In the genomic region with DNA sequence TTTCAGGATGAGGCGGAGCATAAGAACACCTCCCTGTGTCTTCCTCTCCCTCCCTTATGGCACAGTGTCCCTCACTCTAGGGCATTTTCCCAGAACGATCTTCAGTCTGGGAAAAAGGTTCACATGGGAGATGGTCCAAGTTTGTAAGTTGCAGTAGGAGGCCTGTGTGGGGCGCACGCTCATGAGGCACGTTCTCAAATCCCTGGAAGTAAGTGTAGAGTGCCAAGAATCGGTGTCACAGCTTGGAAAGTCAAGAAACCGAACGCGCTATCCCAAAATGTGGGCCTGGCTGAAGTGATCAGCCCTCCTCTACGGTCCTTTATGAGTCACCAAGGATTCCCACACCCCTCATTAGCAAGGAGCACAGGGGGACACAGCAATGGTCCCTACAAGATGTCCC, we compare ENCODE assay signal across 13 cellular contexts. TPM values are rescaled to one million over a fixed set of nuclear protein-coding genes. Genes with fewer than 3 reads are reported as not detected.
DNase-seq lines count a peak whose midpoint lies in the region; ATAC-seq and TF ChIP-seq lines count a peak whose summit lies in the region.
"Had no signal": no experiment of that assay in that cellular context is flagged by ENCODE, and none has a peak within 500 bp of the region (broad histone marks: within the 10 kb centered on the region; RNA-seq: fewer than 3 reads in every experiment).

No MANE protein-coding gene starts in this region.

- no peak for DNase-seq in right atrium auricular region (ENCODE audit: low spot score)
- DNase-seq in left ventricle myocardium superior: no peak
- peak; percentile 16 for DNase-seq in fibroblast of gingiva (ENCODE audit: low read depth)
- peak; percentile 40 for DNase-seq in prostate gland (ENCODE audit: low spot score)
- no peak for DNase-seq in retina
- no peak for DNase-seq in KBM-7
- DNase-seq in HEK293T (ENCODE audit: extremely low spot score): no peak
- DNase-seq: activated CD4-positive, alpha-beta memory T cell treated with anti-CD3 and anti-CD28 coated beads, Interleukin-2, amount 10 ng/mL, durations not matched to agents 7 days and 5 days; immature natural killer cell; NCI-H1105; NCI-H2171 treated with DMSO at 0.1 percent for 48 hours had no signal

- no peak for ATAC-seq in left ventricle myocardium superior
- ATAC-seq in HG03139 (IDR thresholded peaks at IDR 0.05; ENCODE audit: unreplicated experiment): no peak

- POLR2A ChIA-PET in HEK293T (lab: Yijun Ruan, JAX): interaction anchor here (1.4 kb wide), 1 partner anchor 69 kb away, joined by 4 read pairs; a partner anchor contains a TSS

- peak overlapping the region; percentile 35 to 59 for H3K27ac ChIP-seq in right atrium auricular region
- peak overlapping the region; percentile 13 to 26 for H3K27ac ChIP-seq in prostate gland
- H3K27ac ChIP-seq: SJSA1 had no signal

- H3K4me1 ChIP-seq in right atrium auricular region: peaks cover 0 to 32% of the 10 kb centered on the region in 2 donors
- H3K4me1 ChIP-seq in prostate gland (replicated peaks): no peaks in the 10 kb centered on the region

- H3K9me3 ChIP-seq in right atrium auricular region: no peaks in the 10 kb centered on the region
- H3K9me3 ChIP-seq in prostate gland: no peaks in the 10 kb centered on the region
- H3K9me3 ChIP-seq: SJSA1 had no signal

- no peaks in the 10 kb centered on the region for H3K36me3 ChIP-seq in right atrium auricular region
- no peaks in the 10 kb centered on the region for H3K36me3 ChIP-seq in prostate gland
- H3K36me3 ChIP-seq: SJSA1 had no signal

- H3K27me3 ChIP-seq in right atrium auricular region (no peaks in the 10 kb centered on the region), prostate gland (replicated peaks; ENCODE audit: insufficient read depth) (no peaks in the 10 kb centered on the region)
- H3K27me3 ChIP-seq: SJSA1 had no signal

- CTCF ChIA-PET in HEK293T (lab: Yijun Ruan, JAX): no interaction called here

- in situ Hi-C loops in KBM-7 (cut with MboI; ENCODE audit: low pct_unique_long_range_greater_than_20kb, low sequenced_read_pairs): no loop called here

- TF ChIP-seq CTCF in right atrium auricular region (IDR thresholded peaks at IDR 0.05) (no peak), prostate gland (IDR thresholded peaks at IDR 0.05) (no peak)

- no peak for TF ChIP-seq POLR2A in prostate gland (IDR thresholded peaks at IDR 0.05)

- 35% methylated on average over 10 of the region's 10 CpGs for WGBS in prostate gland

- intact Hi-C loops in left ventricle myocardium superior (cut with micrococcal nuclease) (no loop called here), prostate gland (cut with DNase I) (no loop called here)

- no peak overlapping the region for H3K4me3 ChIP-seq in right atrium auricular region
- H3K4me3 ChIP-seq in prostate gland: no peak overlapping the region
- H3K4me3 ChIP-seq: SJSA1 had no signal

TF ChIP-seq in HEK293T, 16 proteins besides CTCF, POLR2A, EP300 and RAD21:
- no peak for TF ChIP-seq ARNT (IDR thresholded peaks at IDR 0.05)
- TF ChIP-seq ZNF384 (IDR thresholded peaks at IDR 0.05): no peak
- no peak for TF ChIP-seq HDGF (IDR thresholded peaks at IDR 0.05; ENCODE audit: borderline replicate concordance)
- TF ChIP-seq CTBP1 (IDR thresholded peaks at IDR 0.05; ENCODE audit: borderline replicate concordance): no peak
- TF ChIP-seq NFRKB (IDR thresholded peaks at IDR 0.05): no peak
- no peak for TF ChIP-seq BHLHE40 (IDR thresholded peaks at IDR 0.05; ENCODE audit: borderline replicate concordance)

RNA-seq across cellular contexts. Expression of a gene that starts 23.9 kb away (rescaled TPM):
- 100 to 1,000 TPM in 1 of 2 donors, 10 to 100 TPM in 1; 81.5 to 125 TPM for total RNA-seq in right atrium auricular region
- 132 TPM for total RNA-seq in left ventricle myocardium superior
- total RNA-seq in prostate gland: 100 to 1,000 TPM in 1 of 2 donors, 10 to 100 TPM in 1; 35.6 to 108 TPM

RNA-seq across cellular contexts. Expression of a gene that starts 40.1 kb away (rescaled TPM):
- total RNA-seq in right atrium auricular region (10 to 100 TPM; 24.7 to 38.1 TPM), left ventricle myocardium superior (12.1 TPM), prostate gland (10 to 100 TPM; 40.2 to 72.9 TPM)

RNA-seq across cellular contexts. Expression of a gene that starts 45.4 kb away (rescaled TPM):
- total RNA-seq in right atrium auricular region: 10 to 100 TPM; 29.7 to 38.6 TPM
- total RNA-seq in left ventricle myocardium superior: 27.6 TPM
- total RNA-seq in prostate gland: 10 to 100 TPM; 23.3 to 33.3 TPM

Comparison
In these comparisons a context has a peak if more than half of its experiments do, and no peak if none do; other contexts are left out.
1. DNase-seq: peak in fibroblast of gingiva (single experiment) and prostate gland (single experiment); none in right atrium auricular region (single experiment), left ventricle myocardium superior (single experiment), retina (single experiment), KBM-7 (single experiment) and HEK293T (single experiment).